8 cellular contexts compared by ENCODE assay signal in the genomic region with DNA sequence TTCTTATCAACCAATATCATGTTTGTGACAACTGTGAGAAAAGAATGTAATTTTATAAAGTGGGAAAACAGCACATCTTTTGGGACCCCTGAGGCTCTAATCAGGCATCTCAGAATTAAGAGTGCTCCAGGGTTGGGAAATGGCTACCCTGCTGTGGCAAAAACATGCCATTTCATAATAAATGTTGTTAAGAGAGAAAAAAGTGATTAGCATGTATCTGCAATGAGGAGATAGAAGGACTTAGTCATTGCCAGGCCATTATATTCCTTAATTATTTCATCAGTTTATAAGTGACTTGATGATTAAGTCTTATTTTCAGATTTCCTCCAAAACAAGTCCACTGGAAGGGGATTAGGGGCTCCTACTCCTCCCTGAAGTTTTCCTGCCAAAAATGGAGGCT. TPM values are rescaled to one million over a fixed set of nuclear protein-coding genes. Genes with fewer than 3 reads are reported as not detected.
A peak's percentile ranks its signal among the peaks of the same experiment; 100 is the strongest.
DNase-seq lines count a peak whose midpoint lies in the region; ATAC-seq and TF ChIP-seq lines count a peak whose summit lies in the region.
"Not testable (repeated sequence)": the region's sequence is repeated elsewhere in the genome, so short reads cannot be mapped to it uniquely, and the experiment has no call there.

No MANE protein-coding gene starts in this region.

- H3K4me2 ChIP-seq in SK-N-SH, result peak overlapping the region; percentile 82
- peak overlapping the region; percentile 96 for H3K4me2 ChIP-seq in neural progenitor cell

- not testable (repeated sequence) for TF ChIP-seq EP300 in SK-N-SH (IDR thresholded peaks at IDR 0.05; ENCODE audit: borderline replicate concordance in 1 of 2, low read depth in 1 of 2, low read length in 1 of 2); suprapubic skin (IDR thresholded peaks at IDR 0.05)

- H3F3A ChIP-seq in SK-N-SH (replicated peaks; ENCODE audit: insufficient read depth) (peaks cover 20% of the 10 kb centered on the region), neural progenitor cell (ENCODE audit: low read depth) (peaks cover 53% of the 10 kb centered on the region)

- not testable (repeated sequence) for ATAC-seq in activated naive CD8-positive, alpha-beta T cell treated with anti-CD3 and anti-CD28 coated beads, Interleukin-2, amount 10 ng/mL, durations not matched to agents 7 days and 5 days (ENCODE audit: low read depth)

- H3K9me3 ChIP-seq in HUES64 (ENCODE audit: insufficient read depth, low read depth, low read length); SK-N-SH; neural progenitor cell (ENCODE audit: low read depth); suprapubic skin: not testable (repeated sequence)

- peaks cover 80% of the 10 kb centered on the region for H3K79me2 ChIP-seq in SK-N-SH (ENCODE audit: insufficient read depth)
- peaks cover 79% of the 10 kb centered on the region for H3K79me2 ChIP-seq in neural progenitor cell (ENCODE audit: low read depth)

- POLR2A ChIA-PET in SK-N-SH (lab: Yijun Ruan, JAX), result not testable (repeated sequence)
- POLR2A ChIA-PET in activated naive CD8-positive, alpha-beta T cell treated with anti-CD3 and anti-CD28 coated beads, Interleukin-2, amount 10 ng/mL, durations not matched to agents 7 days and 5 days (lab: Charles Lee), result interaction anchor here (9.7 kb wide), 1 partner anchor 10 kb away, joined by 109 read pairs; no protein-coding TSS in a partner anchor

- not testable (repeated sequence) for DNase-seq in CD14-positive monocyte (ENCODE audit: low spot score); SK-N-SH; activated naive CD8-positive, alpha-beta T cell treated with anti-CD3 and anti-CD28 coated beads, Interleukin-2, amount 10 ng/mL, durations not matched to agents 7 days and 5 days; endothelial cell (ENCODE audit: low spot score); immature natural killer cell; neural progenitor cell (ENCODE audit: low spot score); suprapubic skin (ENCODE audit: low spot score in 2 of 2)

- H3K4me3 Mint-ChIP-seq in CD14-positive monocyte, result peak overlapping the region; percentile 90 to 95
- H3K4me3 Mint-ChIP-seq in activated naive CD8-positive, alpha-beta T cell treated with anti-CD3 and anti-CD28 coated beads, Interleukin-2, amount 10 ng/mL, durations not matched to agents 7 days and 5 days, result peak overlapping the region; percentile 97
- peak overlapping the region; percentile 98 for H3K4me3 Mint-ChIP-seq in endothelial cell (ENCODE audit: unreplicated experiment)
- peak overlapping the region; percentile 88 to 98 (median 96) for H3K4me3 Mint-ChIP-seq in immature natural killer cell
- H3K4me3 Mint-ChIP-seq in neural progenitor cell, result peak overlapping the region; percentile 98

- not testable (repeated sequence) for H3K9me2 ChIP-seq in SK-N-SH

- H3K27me3 ChIP-seq in HUES64 (ENCODE audit: insufficient read depth, low read length); SK-N-SH (ENCODE audit: insufficient read depth); neural progenitor cell; suprapubic skin: not testable (repeated sequence)

- H3K4me1 ChIP-seq in HUES64 (ENCODE audit: insufficient read depth, low read length) (peaks cover 58% of the 10 kb centered on the region), SK-N-SH (ENCODE audit: control insufficient read depth in 1 of 2, insufficient read depth in 2 of 2, low read depth in 1 of 2, low read length in 1 of 2) (peaks cover 5 to 32% of the 10 kb centered on the region in 2 experiments; a peak in 3 of 4 replicates), neural progenitor cell (peaks cover 52% of the 10 kb centered on the region), suprapubic skin (peaks cover 51% of the 10 kb centered on the region)

- not testable (repeated sequence) for TF ChIP-seq CTCF in CD14-positive monocyte (IDR thresholded peaks at IDR 0.05); SK-N-SH (IDR thresholded peaks at IDR 0.05); endothelial cell (IDR thresholded peaks at IDR 0.05; ENCODE audit: unreplicated experiment); neural progenitor cell (IDR thresholded peaks at IDR 0.05); suprapubic skin (IDR thresholded peaks at IDR 0.05)

- H3K4me1 Mint-ChIP-seq in CD14-positive monocyte (peaks cover 31% of the 10 kb centered on the region), endothelial cell (ENCODE audit: unreplicated experiment) (peaks cover 46% of the 10 kb centered on the region), immature natural killer cell (peaks cover 60 to 75% of the 10 kb centered on the region in 2 donors), neural progenitor cell (peaks cover 49% of the 10 kb centered on the region)
- peaks cover 30% of the 10 kb centered on the region for H3K4me1 Mint-ChIP-seq in activated naive CD8-positive, alpha-beta T cell treated with anti-CD3 and anti-CD28 coated beads, Interleukin-2, amount 10 ng/mL, durations not matched to agents 7 days and 5 days

- not testable (repeated sequence) for H3K27me3 Mint-ChIP-seq in CD14-positive monocyte (ENCODE audit: low read depth in 3 of 3); activated naive CD8-positive, alpha-beta T cell treated with anti-CD3 and anti-CD28 coated beads, Interleukin-2, amount 10 ng/mL, durations not matched to agents 7 days and 5 days; endothelial cell (ENCODE audit: unreplicated experiment); neural progenitor cell (ENCODE audit: insufficient read depth, low read depth)
- peaks cover 7 to 15% (median 11%) of the 10 kb centered on the region in 3 donors for H3K27me3 Mint-ChIP-seq in immature natural killer cell (ENCODE audit: low read depth in 3 of 3)

- peaks cover 6 to 11% of the 10 kb centered on the region in 2 donors for H3K36me3 Mint-ChIP-seq in CD14-positive monocyte
- H3K36me3 Mint-ChIP-seq in activated naive CD8-positive, alpha-beta T cell treated with anti-CD3 and anti-CD28 coated beads, Interleukin-2, amount 10 ng/mL, durations not matched to agents 7 days and 5 days, result peaks cover 35% of the 10 kb centered on the region
- H3K36me3 Mint-ChIP-seq in endothelial cell (ENCODE audit: low read depth, unreplicated experiment); immature natural killer cell; neural progenitor cell: not testable (repeated sequence)

- not testable (repeated sequence) for H3K36me3 ChIP-seq in HUES64 (ENCODE audit: insufficient read depth, low read length); SK-N-SH (replicated peaks in 1 of 2; ENCODE audit: control insufficient read depth in 1 of 2, insufficient read depth in 2 of 2, low read length in 1 of 2); neural progenitor cell; suprapubic skin

- peak overlapping the region; percentile 93 for H3K9ac ChIP-seq in HUES64 (ENCODE audit: low read depth, low read length)
- peak overlapping the region; percentile 100 for H3K9ac ChIP-seq in SK-N-SH
- H3K9ac ChIP-seq in neural progenitor cell, result not testable (repeated sequence)

- intact Hi-C loops in CD14-positive monocyte (cut with micrococcal nuclease), result not testable (repeated sequence)

- H3K27ac Mint-ChIP-seq in CD14-positive monocyte, result peak overlapping the region; percentile 73 to 98 (median 90)
- H3K27ac Mint-ChIP-seq in activated naive CD8-positive, alpha-beta T cell treated with anti-CD3 and anti-CD28 coated beads, Interleukin-2, amount 10 ng/mL, durations not matched to agents 7 days and 5 days, result peak overlapping the region; percentile 89
- peak overlapping the region; percentile 99 for H3K27ac Mint-ChIP-seq in endothelial cell (ENCODE audit: unreplicated experiment)
- H3K27ac Mint-ChIP-seq in immature natural killer cell, result peak overlapping the region; percentile 89 to 98 (median 94)
- H3K27ac Mint-ChIP-seq in neural progenitor cell, result peak overlapping the region; percentile 86

- peak overlapping the region; percentile 84 for H3K4me3 ChIP-seq in HUES64 (ENCODE audit: low read length)
- H3K4me3 ChIP-seq in SK-N-SH (ENCODE audit: low read depth in 2 of 2, low read length in 1 of 2), result peak overlapping the region; percentile 76 to 77; a peak in 3 of 4 replicates
- peak overlapping the region; percentile 95 for H3K4me3 ChIP-seq in neural progenitor cell
- H3K4me3 ChIP-seq in suprapubic skin, result peak overlapping the region; percentile 99

- CTCF ChIA-PET in SK-N-SH (lab: Yijun Ruan, JAX), result not testable (repeated sequence)

- not testable (repeated sequence) for H3K9me3 Mint-ChIP-seq in CD14-positive monocyte; activated naive CD8-positive, alpha-beta T cell treated with anti-CD3 and anti-CD28 coated beads, Interleukin-2, amount 10 ng/mL, durations not matched to agents 7 days and 5 days; endothelial cell (ENCODE audit: unreplicated experiment); immature natural killer cell; neural progenitor cell

- not testable (repeated sequence) for TF ChIP-seq RAD21 in SK-N-SH (IDR thresholded peaks at IDR 0.05; ENCODE audit: low read length)

- H2AFZ ChIP-seq in SK-N-SH (ENCODE audit: low read depth); neural progenitor cell (replicated peaks): not testable (repeated sequence)

- H4K20me1 ChIP-seq in SK-N-SH (ENCODE audit: insufficient read depth), result not testable (repeated sequence)
- H4K20me1 ChIP-seq in neural progenitor cell (ENCODE audit: low read depth), result peaks cover 44% of the 10 kb centered on the region

- TF ChIP-seq POLR2A in suprapubic skin (IDR thresholded peaks at IDR 0.05), result not testable (repeated sequence)

- H3K27ac ChIP-seq in HUES64 (ENCODE audit: low read depth, low read length) (peak overlapping the region; percentile 92; the same call in 1 of the 2 replicates), SK-N-SH (ENCODE audit: low read depth in 2 of 2, low read length in 1 of 2) (peak overlapping the region in 1 of 2 experiments; percentile 98; a peak in 3 of 4 replicates), neural progenitor cell (peak overlapping the region; percentile 91), suprapubic skin (peak overlapping the region; percentile 100)

RNA-seq across cellular contexts. Expression of a gene that starts 3.1 kb away (rescaled TPM):
- polyA plus RNA-seq in CD14-positive monocyte, result 10 to 100 TPM; 10.5 to 41.5 TPM
- 33.1 TPM for polyA plus RNA-seq in HUES64 (2013, experiment 1 of 2)
- 40.0 TPM for polyA plus RNA-seq in HUES64 (2013, experiment 2 of 2)
- 6.9 and 7.1 TPM in 2 replicates for polyA plus RNA-seq in SK-N-SH (2012; rRNA removed)
- 7.6 and 8.5 TPM in 2 replicates for polyA plus RNA-seq in SK-N-SH (2012; cell fraction: cytosol; rRNA removed)
- polyA plus RNA-seq in SK-N-SH (2012; cell fraction: nucleus; rRNA removed), result 13.4 and 14.5 TPM in 2 replicates
- 100 to 1,000 TPM; 133 to 144 TPM for total RNA-seq in activated naive CD8-positive, alpha-beta T cell treated with anti-CD3 and anti-CD28 coated beads, Interleukin-2, amount 10 ng/mL, durations not matched to agents 7 days and 5 days
- total RNA-seq in endothelial cell (ENCODE audit: unreplicated experiment), result 76.7 TPM
- polyA plus RNA-seq in immature natural killer cell, result 10 to 100 TPM in 2 of 3 donors, 1 to 10 TPM in 1; 10.0 to 33.5 (median 16.2) TPM
- total RNA-seq in neural progenitor cell (ENCODE audit: low replicate concordance), result 76.3 and 84.4 TPM in 2 replicates
- total RNA-seq in suprapubic skin, result 10 to 100 TPM; 31.2 to 64.8 (median 46.7) TPM
